8 cellular contexts compared by ENCODE assay signal in genomic region chr16:77236063-77236511, GRCh38. TPM values are rescaled to one million over a fixed set of nuclear protein-coding genes. Genes with fewer than 3 reads are reported as not detected.
DNase-seq lines count a peak whose midpoint lies in the region; ATAC-seq lines count a peak whose summit lies in the region.

No MANE protein-coding gene starts in this region.

- peaks cover 17% of the 10 kb centered on the region for H3K27me3 Mint-ChIP-seq in CD4-positive, CD25-positive, alpha-beta regulatory T cell

- peak; percentile 69 to 85 (median 82) for DNase-seq in CD4-positive, CD25-positive, alpha-beta regulatory T cell
- DNase-seq in NCI-H748 (lab: John Stamatoyannopoulos, UW; ENCODE audit: unreplicated experiment) (peak; percentile 77), dermis blood vessel endothelial cell (peak; percentile 93), lung microvascular endothelial cell (ENCODE audit: low read depth in 2 of 2) (peak; percentile 86 to 91)
- DNase-seq in activated CD4-positive, alpha-beta T cell treated with anti-CD3 and anti-CD28 coated beads, Interleukin-2, amount 50 U/mL, for 24 hours (ENCODE audit: low read depth in 1 of 2, low spot score in 1 of 2): peak; percentile 79 to 82
- peak; percentile 45 for DNase-seq in stimulated activated CD8-positive, alpha-beta memory T cell treated with anti-CD3 and anti-CD28 coated beads, Interleukin-12 subunit alpha, Interleukin-12 subunit beta, amount 100 ng/mL, for 24 hours (ENCODE audit: extremely low read depth)

- H3K36me3 ChIP-seq in CD4-positive, CD25-positive, alpha-beta regulatory T cell (ENCODE audit: control insufficient read depth, insufficient read depth, low read length): no peaks in the 10 kb centered on the region

- ATAC-seq in CD4-positive, CD25-positive, alpha-beta regulatory T cell (ENCODE audit: low read depth in 2 of 2): peak; percentile 98 to 99
- ATAC-seq in GM19397 (IDR thresholded peaks at IDR 0.05; ENCODE audit: unreplicated experiment) (peak; percentile 100), HG03469 (IDR thresholded peaks at IDR 0.05; ENCODE audit: unreplicated experiment) (peak; percentile 98)

- peaks cover 3 to 6% (median 4%) of the 10 kb centered on the region in 4 donors for H3K4me1 Mint-ChIP-seq in CD4-positive, CD25-positive, alpha-beta regulatory T cell

- peak overlapping the region in 3 of 4 donors; percentile 11 to 77 (median 61) for H3K4me3 Mint-ChIP-seq in CD4-positive, CD25-positive, alpha-beta regulatory T cell

- peak overlapping the region; percentile 43 for H3K4me3 ChIP-seq in CD4-positive, CD25-positive, alpha-beta regulatory T cell (ENCODE audit: low read depth, low read length)

- peaks cover 3% of the 10 kb centered on the region for H3K27me3 ChIP-seq in CD4-positive, CD25-positive, alpha-beta regulatory T cell (ENCODE audit: control insufficient read depth, insufficient read depth, low read length)

- no peaks in the 10 kb centered on the region for H3K36me3 Mint-ChIP-seq in CD4-positive, CD25-positive, alpha-beta regulatory T cell

- H3K9me3 Mint-ChIP-seq in CD4-positive, CD25-positive, alpha-beta regulatory T cell: peaks cover 0 to 1% (median 0%) of the 10 kb centered on the region in 7 donors

- peaks cover 3% of the 10 kb centered on the region for H3K4me1 ChIP-seq in CD4-positive, CD25-positive, alpha-beta regulatory T cell (ENCODE audit: control insufficient read depth, insufficient read depth, low read length, poor library complexity, severe bottlenecking)

- H3K9me3 ChIP-seq in CD4-positive, CD25-positive, alpha-beta regulatory T cell (ENCODE audit: control insufficient read depth in 2 of 2, low read length in 2 of 2): no peaks in the 10 kb centered on the region

- no peak overlapping the region for H3K27ac Mint-ChIP-seq in CD4-positive, CD25-positive, alpha-beta regulatory T cell

- no peak overlapping the region for H3K27ac ChIP-seq in CD4-positive, CD25-positive, alpha-beta regulatory T cell (ENCODE audit: insufficient read depth, low read length, poor library complexity, severe bottlenecking)

RNA-seq across cellular contexts. Expression of gene SYCE1L, which starts 36.9 kb away (rescaled TPM):
- total RNA-seq in CD4-positive, CD25-positive, alpha-beta regulatory T cell: 15.8 TPM
- polyA plus RNA-seq in CD4-positive, CD25-positive, alpha-beta regulatory T cell: 1 to 10 TPM; 1.2 to 7.7 (median 2.6) TPM
- total RNA-seq in dermis blood vessel endothelial cell (3.0 and 3.4 TPM in 2 replicates), lung microvascular endothelial cell (2.0 and 2.8 TPM in 2 replicates)

RNA-seq across cellular contexts. Expression of gene MON1B, which starts 45.1 kb away (rescaled TPM):
- total RNA-seq in CD4-positive, CD25-positive, alpha-beta regulatory T cell: 75.8 TPM
- 10 to 100 TPM; 40.2 to 54.8 (median 44.6) TPM for polyA plus RNA-seq in CD4-positive, CD25-positive, alpha-beta regulatory T cell
- total RNA-seq in dermis blood vessel endothelial cell (11.1 and 14.8 TPM in 2 replicates), lung microvascular endothelial cell (6.3 and 8.1 TPM in 2 replicates)
